In genomic region chr15:67917636-67918035, GRCh38 we compare ENCODE assay signal across 23 cellular contexts.
DNase-seq lines count a peak whose midpoint lies in the region; ATAC-seq and TF ChIP-seq lines count a peak whose summit lies in the region.
"Had no signal": no experiment of that assay in that cellular context is flagged by ENCODE, and none has a peak within 500 bp of the region (broad histone marks: within the 10 kb centered on the region; RNA-seq: fewer than 3 reads in every experiment).

No MANE protein-coding gene starts in this region.

- H3K27ac Mint-ChIP-seq in osteocyte (ENCODE audit: unreplicated experiment) (peak overlapping the region; percentile 97), type B pancreatic cell (peak overlapping the region; percentile 37), natural killer cell (no peak overlapping the region)
- H3K27ac Mint-ChIP-seq: activated B cell treated with CpG ODN at 0.5 μM for 24 hours; activated CD4-positive, alpha-beta memory T cell treated with anti-CD3 and anti-CD28 coated beads for 36 hours; activated naive CD4-positive, alpha-beta T cell treated with anti-CD3 and anti-CD28 coated beads for 36 hours; IgD-negative memory B cell; stimulated activated memory B cell treated with anti-CD40 and anti-IgM and Interleukin-4, amounts not matched to agents 10 μg/mL and 1 μg/mL and 100 μg/mL, for 72 hours; T-helper 17 cell had no signal

- H3K36me3 Mint-ChIP-seq in osteocyte (ENCODE audit: unreplicated experiment) (no peaks in the 10 kb centered on the region), type B pancreatic cell (no peaks in the 10 kb centered on the region), natural killer cell (no peaks in the 10 kb centered on the region)
- H3K36me3 Mint-ChIP-seq: IgD-negative memory B cell had no signal

- H3K9me3 ChIP-seq in heart left ventricle = peaks cover 0 to 11% (median 0%) of the 10 kb centered on the region in 12 donors
- no peaks in the 10 kb centered on the region for H3K9me3 ChIP-seq in esophagus squamous epithelium

- H3K4me1 Mint-ChIP-seq in osteocyte (ENCODE audit: unreplicated experiment) (peaks cover 48% of the 10 kb centered on the region), type B pancreatic cell (ENCODE audit: unreplicated experiment) (peaks cover 36% of the 10 kb centered on the region), natural killer cell (peaks cover 0 to 5% of the 10 kb centered on the region in 2 donors)
- H3K4me1 Mint-ChIP-seq: activated B cell treated with CpG ODN at 0.5 μM for 24 hours; IgD-negative memory B cell; stimulated activated memory B cell treated with anti-CD40 and anti-IgM and Interleukin-4, amounts not matched to agents 10 μg/mL and 1 μg/mL and 100 μg/mL, for 72 hours; T-helper 17 cell had no signal

- no peak for TF ChIP-seq POLR2A in heart left ventricle (IDR thresholded peaks at IDR 0.05)
- TF ChIP-seq POLR2A in esophagus squamous epithelium (IDR thresholded peaks at IDR 0.05) = no peak

- no peak overlapping the region for H3K4me3 ChIP-seq in heart left ventricle
- no peak overlapping the region for H3K4me3 ChIP-seq in esophagus squamous epithelium
- H3K4me3 ChIP-seq: BLaER1 had no signal

- H3K9me3 Mint-ChIP-seq in osteocyte (ENCODE audit: unreplicated experiment) = no peaks in the 10 kb centered on the region
- H3K9me3 Mint-ChIP-seq in type B pancreatic cell = peaks cover 5% of the 10 kb centered on the region
- no peaks in the 10 kb centered on the region for H3K9me3 Mint-ChIP-seq in natural killer cell
- H3K9me3 Mint-ChIP-seq: H9 had no signal

- DNase-seq in heart left ventricle = no peak
- DNase-seq in left cardiac atrium = no peak
- DNase-seq in esophagus squamous epithelium (lab: John Stamatoyannopoulos, UW) = no peak
- no peak for DNase-seq in osteocyte (ENCODE audit: extremely low spot score, unreplicated experiment)
- DNase-seq in type B pancreatic cell (ENCODE audit: extremely low spot score, unreplicated experiment) = no peak
- DNase-seq in 8988T = no peak
- DNase-seq in natural killer cell = no peak
- DNase-seq: activated B cell treated with CpG ODN at 0.5 μM for 24 hours; activated CD4-positive, alpha-beta memory T cell treated with anti-CD3 and anti-CD28 coated beads for 36 hours; activated naive CD4-positive, alpha-beta T cell treated with anti-CD3 and anti-CD28 coated beads for 36 hours; H9; kidney; MM.1S; NCI-H146; NCI-H2171; NCI-H748 treated with DMSO at 0.1 percent for 48 hours; SIG-M5; T-helper 17 cell had no signal

- ATAC-seq in heart left ventricle (no peak), left cardiac atrium (no peak), GM21526 (IDR thresholded peaks at IDR 0.05; ENCODE audit: low FRiP score, unreplicated experiment) (no peak), natural killer cell (no peak)
- ATAC-seq: stimulated activated memory B cell treated with anti-CD40 and anti-IgM and Interleukin-4, amounts not matched to agents 10 μg/mL and 1 μg/mL and 100 μg/mL, for 72 hours; T-helper 17 cell had no signal

- H3K4me3 Mint-ChIP-seq in osteocyte (ENCODE audit: unreplicated experiment) (no peak overlapping the region), type B pancreatic cell (no peak overlapping the region), natural killer cell (no peak overlapping the region)
- H3K4me3 Mint-ChIP-seq: activated B cell treated with CpG ODN at 0.5 μM for 24 hours; activated CD4-positive, alpha-beta memory T cell treated with anti-CD3 and anti-CD28 coated beads for 36 hours; activated naive CD4-positive, alpha-beta T cell treated with anti-CD3 and anti-CD28 coated beads for 36 hours; H9; stimulated activated memory B cell treated with anti-CD40 and anti-IgM and Interleukin-4, amounts not matched to agents 10 μg/mL and 1 μg/mL and 100 μg/mL, for 72 hours; T-helper 17 cell had no signal

- no peaks in the 10 kb centered on the region for H3K27me3 ChIP-seq in heart left ventricle
- no peaks in the 10 kb centered on the region for H3K27me3 ChIP-seq in esophagus squamous epithelium
- H3K27me3 ChIP-seq: BLaER1 had no signal

- no peaks in the 10 kb centered on the region for H3K27me3 Mint-ChIP-seq in osteocyte (ENCODE audit: unreplicated experiment)
- no peaks in the 10 kb centered on the region for H3K27me3 Mint-ChIP-seq in type B pancreatic cell
- H3K27me3 Mint-ChIP-seq in natural killer cell (ENCODE audit: low read depth in 2 of 2) = peaks cover 0 to 7% of the 10 kb centered on the region in 2 donors
- H3K27me3 Mint-ChIP-seq: activated B cell treated with CpG ODN at 0.5 μM for 24 hours; activated CD4-positive, alpha-beta memory T cell treated with anti-CD3 and anti-CD28 coated beads for 36 hours; IgD-negative memory B cell had no signal

- intact Hi-C loops in heart left ventricle (cut with DNase I) (no loop called here), left cardiac atrium (cut with DNase I) (no loop called here), esophagus squamous epithelium (cut with DNase I) (no loop called here), natural killer cell (cut with micrococcal nuclease) (no loop called here)

- 82 to 97% (median 93%) methylated on average over 1 of the region's 1 CpG for WGBS in heart left ventricle, 4 donors
- WGBS in esophagus squamous epithelium, 2 donors = 46 to 93% methylated on average over 1 of the region's 1 CpG

- H3K27ac ChIP-seq in heart left ventricle (peak overlapping the region in 11 of 12 donors; percentile 57 to 90 (median 84)), esophagus squamous epithelium (peak overlapping the region in 3 of 4 donors; percentile 13 to 75 (median 22))
- H3K27ac ChIP-seq: BLaER1, HL-60 had no signal

- TF ChIP-seq CTCF in heart left ventricle (IDR thresholded peaks at IDR 0.05) (no peak), esophagus squamous epithelium (IDR thresholded peaks at IDR 0.05) (no peak), osteocyte (IDR thresholded peaks at IDR 0.05) (no peak), type B pancreatic cell (conservative IDR thresholded peaks at IDR 0.05) (no peak), natural killer cell (IDR thresholded peaks at IDR 0.05) (no peak)

- H3K4me1 ChIP-seq in heart left ventricle (peaks cover 0 to 39% (median 29%) of the 10 kb centered on the region in 12 donors), esophagus squamous epithelium (peaks cover 0 to 38% (median 21%) of the 10 kb centered on the region in 3 donors)

- H3K36me3 ChIP-seq in heart left ventricle (no peaks in the 10 kb centered on the region), esophagus squamous epithelium (no peaks in the 10 kb centered on the region)

Comparison
In these comparisons a context has a peak if more than half of its experiments do, and no peak if none do; other contexts are left out.
1. H3K27ac Mint-ChIP-seq: peak in osteocyte (single experiment) and type B pancreatic cell (single experiment); none in natural killer cell (0 of 2).